16 cellular contexts compared by ENCODE assay signal in the genomic region with DNA sequence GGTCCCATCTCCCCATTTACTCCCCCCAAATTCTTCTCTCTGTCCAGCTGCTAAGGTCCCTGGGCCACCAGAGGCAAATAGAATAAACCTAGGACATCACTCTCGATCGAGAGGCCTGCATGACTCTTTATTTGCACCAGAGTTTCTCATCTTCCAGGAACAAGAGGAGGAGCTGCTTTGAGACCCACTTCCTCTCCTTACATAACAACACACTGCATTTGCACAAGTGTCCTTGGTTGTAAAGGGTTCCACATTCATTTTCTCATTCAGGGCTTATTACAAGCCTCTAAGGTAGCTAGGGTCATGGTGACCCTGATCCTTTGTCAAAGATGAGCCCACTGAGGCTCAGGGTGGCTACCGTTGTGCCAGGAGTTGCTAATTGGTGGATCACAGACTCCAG. TPM values are rescaled to one million over a fixed set of nuclear protein-coding genes. Genes with fewer than 3 reads are reported as not detected.
DNase-seq lines count a peak whose midpoint lies in the region; ATAC-seq and TF ChIP-seq lines count a peak whose summit lies in the region.
"Had no signal": no experiment of that assay in that cellular context is flagged by ENCODE, and none has a peak within 500 bp of the region (broad histone marks: within the 10 kb centered on the region; RNA-seq: fewer than 3 reads in every experiment).

No MANE protein-coding gene starts in this region.

- TF ChIP-seq CTCF in WTC11 (IDR thresholded peaks at IDR 0.05) (no peak), lower lobe of right lung (IDR thresholded peaks at IDR 0.05) (no peak), BE2C (IDR thresholded peaks at IDR 0.05; ENCODE audit: low read depth, low read length) (no peak)

- H3K4me3 ChIP-seq in lower lobe of right lung, result no peak overlapping the region
- no peak overlapping the region for H3K4me3 ChIP-seq in BE2C (ENCODE audit: low read depth, low read length)
- H3K4me3 ChIP-seq: SJCRH30 had no signal

- ATAC-seq in WTC11 (no peak), lower lobe of right lung (peak; percentile 39 to 56), HG02885 (IDR thresholded peaks at IDR 0.05; ENCODE audit: poor library complexity, unreplicated experiment) (no peak)
- ATAC-seq: right cardiac atrium had no signal

- no peaks in the 10 kb centered on the region for H3K9me3 Mint-ChIP-seq in WTC11

- no peak overlapping the region for H3K4me3 Mint-ChIP-seq in WTC11

- CTCF ChIA-PET in WTC11 (lab: Charles Lee), result interaction anchor here (1.1 kb wide), 1 partner anchor 97 kb away, joined by 6 read pairs; a partner anchor contains a TSS

- H3K27ac ChIP-seq in lower lobe of right lung, result no peak overlapping the region
- H3K27ac ChIP-seq: 22Rv1, SJCRH30 had no signal

- peaks cover 31% of the 10 kb centered on the region for H3K4me1 Mint-ChIP-seq in WTC11

- no peaks in the 10 kb centered on the region for H3K36me3 Mint-ChIP-seq in WTC11

- H3K9me3 ChIP-seq in lower lobe of right lung, result no peaks in the 10 kb centered on the region
- no peaks in the 10 kb centered on the region for H3K9me3 ChIP-seq in BE2C

- H3K27ac Mint-ChIP-seq in WTC11, result peak overlapping the region; percentile 46

- H3K27me3 ChIP-seq in lower lobe of right lung (ENCODE audit: low read depth) (no peaks in the 10 kb centered on the region), BE2C (no peaks in the 10 kb centered on the region)
- H3K27me3 ChIP-seq: SJCRH30 had no signal

- POLR2A ChIA-PET in WTC11 (lab: Charles Lee), result no interaction called here

- no peaks in the 10 kb centered on the region for H3K36me3 ChIP-seq in lower lobe of right lung
- H3K36me3 ChIP-seq in BE2C, result no peaks in the 10 kb centered on the region
- H3K36me3 ChIP-seq: SJCRH30 had no signal

- H3K4me1 ChIP-seq in lower lobe of right lung (no peaks in the 10 kb centered on the region), BE2C (no peaks in the 10 kb centered on the region)
- H3K4me1 ChIP-seq: SJCRH30 had no signal

- DNase-seq in NOMO-1 (lab: John Stamatoyannopoulos, UW; ENCODE audit: unreplicated experiment in 2 of 2), result peak; percentile 62 to 71
- DNase-seq in NOMO-1 treated with dmso at 0.1 percent for 144 hours (lab: John Stamatoyannopoulos, UW; ENCODE audit: unreplicated experiment), result no peak
- peak; percentile 5 for DNase-seq in GF-D8 (lab: John Stamatoyannopoulos, UW)
- DNase-seq in WTC11 (ENCODE audit: low spot score), result no peak
- DNase-seq in lower lobe of right lung, result no peak
- no peak for DNase-seq in cerebellar cortex (ENCODE audit: low spot score)
- DNase-seq in BE2C, result no peak
- DNase-seq: COR-L47; GDM1; NCI-H2107; right cardiac atrium; SJCRH30; stimulated activated CD4-positive, alpha-beta T cell treated with anti-CD3 and anti-CD28 coated beads, Interleukin-2, amount 100 ng/mL, for 24 hours; stimulated activated CD8-positive, alpha-beta memory T cell treated with anti-CD3 and anti-CD28 coated beads, Interleukin-4, amount 100 ng/mL, for 48 hours had no signal

- no peaks in the 10 kb centered on the region for H3K27me3 Mint-ChIP-seq in WTC11 (ENCODE audit: low read depth)

- intact Hi-C loops in lower lobe of right lung (cut with DNase I), result no loop called here

TF ChIP-seq in WTC11, 78 proteins besides CTCF, POLR2A, EP300 and RAD21:
- TF ChIP-seq NR2C2 (CRISPR knock-in tag; IDR thresholded peaks at IDR 0.05), result no peak
- TF ChIP-seq ZNF263 (CRISPR knock-in tag; IDR thresholded peaks at IDR 0.05; ENCODE audit: low read depth), result no peak
- no peak for TF ChIP-seq TEAD4 (CRISPR knock-in tag; IDR thresholded peaks at IDR 0.05)
- TF ChIP-seq, protein P1, sequence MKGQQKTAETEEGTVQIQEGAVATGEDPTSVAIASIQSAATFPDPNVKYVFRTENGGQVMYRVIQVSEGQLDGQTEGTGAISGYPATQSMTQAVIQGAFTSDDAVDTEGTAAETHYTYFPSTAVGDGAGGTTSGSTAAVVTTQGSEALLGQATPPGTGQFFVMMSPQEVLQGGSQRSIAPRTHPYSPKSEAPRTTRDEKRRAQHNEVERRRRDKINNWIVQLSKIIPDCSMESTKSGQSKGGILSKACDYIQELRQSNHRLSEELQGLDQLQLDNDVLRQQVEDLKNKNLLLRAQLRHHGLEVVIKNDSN (CRISPR knock-in tag; IDR thresholded peaks at IDR 0.05), result no peak
- TF ChIP-seq GTF2I (CRISPR knock-in tag; conservative IDR thresholded peaks at IDR 0.05), result no peak
- TF ChIP-seq CREM (CRISPR knock-in tag; IDR thresholded peaks at IDR 0.05), result no peak
- TF ChIP-seq, protein P2, sequence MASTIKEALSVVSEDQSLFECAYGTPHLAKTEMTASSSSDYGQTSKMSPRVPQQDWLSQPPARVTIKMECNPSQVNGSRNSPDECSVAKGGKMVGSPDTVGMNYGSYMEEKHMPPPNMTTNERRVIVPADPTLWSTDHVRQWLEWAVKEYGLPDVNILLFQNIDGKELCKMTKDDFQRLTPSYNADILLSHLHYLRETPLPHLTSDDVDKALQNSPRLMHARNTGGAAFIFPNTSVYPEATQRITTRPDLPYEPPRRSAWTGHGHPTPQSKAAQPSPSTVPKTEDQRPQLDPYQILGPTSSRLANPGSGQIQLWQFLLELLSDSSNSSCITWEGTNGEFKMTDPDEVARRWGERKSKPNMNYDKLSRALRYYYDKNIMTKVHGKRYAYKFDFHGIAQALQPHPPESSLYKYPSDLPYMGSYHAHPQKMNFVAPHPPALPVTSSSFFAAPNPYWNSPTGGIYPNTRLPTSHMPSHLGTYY (CRISPR knock-in tag; IDR thresholded peaks at IDR 0.05), result no peak
- no peak for TF ChIP-seq TCF7 (CRISPR knock-in tag; IDR thresholded peaks at IDR 0.05; ENCODE audit: low read depth)
- TF ChIP-seq, protein P3, sequence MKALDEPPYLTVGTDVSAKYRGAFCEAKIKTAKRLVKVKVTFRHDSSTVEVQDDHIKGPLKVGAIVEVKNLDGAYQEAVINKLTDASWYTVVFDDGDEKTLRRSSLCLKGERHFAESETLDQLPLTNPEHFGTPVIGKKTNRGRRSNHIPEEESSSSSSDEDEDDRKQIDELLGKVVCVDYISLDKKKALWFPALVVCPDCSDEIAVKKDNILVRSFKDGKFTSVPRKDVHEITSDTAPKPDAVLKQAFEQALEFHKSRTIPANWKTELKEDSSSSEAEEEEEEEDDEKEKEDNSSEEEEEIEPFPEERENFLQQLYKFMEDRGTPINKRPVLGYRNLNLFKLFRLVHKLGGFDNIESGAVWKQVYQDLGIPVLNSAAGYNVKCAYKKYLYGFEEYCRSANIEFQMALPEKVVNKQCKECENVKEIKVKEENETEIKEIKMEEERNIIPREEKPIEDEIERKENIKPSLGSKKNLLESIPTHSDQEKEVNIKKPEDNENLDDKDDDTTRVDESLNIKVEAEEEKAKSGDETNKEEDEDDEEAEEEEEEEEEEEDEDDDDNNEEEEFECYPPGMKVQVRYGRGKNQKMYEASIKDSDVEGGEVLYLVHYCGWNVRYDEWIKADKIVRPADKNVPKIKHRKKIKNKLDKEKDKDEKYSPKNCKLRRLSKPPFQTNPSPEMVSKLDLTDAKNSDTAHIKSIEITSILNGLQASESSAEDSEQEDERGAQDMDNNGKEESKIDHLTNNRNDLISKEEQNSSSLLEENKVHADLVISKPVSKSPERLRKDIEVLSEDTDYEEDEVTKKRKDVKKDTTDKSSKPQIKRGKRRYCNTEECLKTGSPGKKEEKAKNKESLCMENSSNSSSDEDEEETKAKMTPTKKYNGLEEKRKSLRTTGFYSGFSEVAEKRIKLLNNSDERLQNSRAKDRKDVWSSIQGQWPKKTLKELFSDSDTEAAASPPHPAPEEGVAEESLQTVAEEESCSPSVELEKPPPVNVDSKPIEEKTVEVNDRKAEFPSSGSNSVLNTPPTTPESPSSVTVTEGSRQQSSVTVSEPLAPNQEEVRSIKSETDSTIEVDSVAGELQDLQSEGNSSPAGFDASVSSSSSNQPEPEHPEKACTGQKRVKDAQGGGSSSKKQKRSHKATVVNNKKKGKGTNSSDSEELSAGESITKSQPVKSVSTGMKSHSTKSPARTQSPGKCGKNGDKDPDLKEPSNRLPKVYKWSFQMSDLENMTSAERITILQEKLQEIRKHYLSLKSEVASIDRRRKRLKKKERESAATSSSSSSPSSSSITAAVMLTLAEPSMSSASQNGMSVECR (CRISPR knock-in tag; IDR thresholded peaks at IDR 0.05; ENCODE audit: borderline replicate concordance), result no peak
- TF ChIP-seq, protein P4, sequence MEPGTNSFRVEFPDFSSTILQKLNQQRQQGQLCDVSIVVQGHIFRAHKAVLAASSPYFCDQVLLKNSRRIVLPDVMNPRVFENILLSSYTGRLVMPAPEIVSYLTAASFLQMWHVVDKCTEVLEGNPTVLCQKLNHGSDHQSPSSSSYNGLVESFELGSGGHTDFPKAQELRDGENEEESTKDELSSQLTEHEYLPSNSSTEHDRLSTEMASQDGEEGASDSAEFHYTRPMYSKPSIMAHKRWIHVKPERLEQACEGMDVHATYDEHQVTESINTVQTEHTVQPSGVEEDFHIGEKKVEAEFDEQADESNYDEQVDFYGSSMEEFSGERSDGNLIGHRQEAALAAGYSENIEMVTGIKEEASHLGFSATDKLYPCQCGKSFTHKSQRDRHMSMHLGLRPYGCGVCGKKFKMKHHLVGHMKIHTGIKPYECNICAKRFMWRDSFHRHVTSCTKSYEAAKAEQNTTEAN (CRISPR knock-in tag; IDR thresholded peaks at IDR 0.05), result no peak
- TF ChIP-seq ATF1 (CRISPR knock-in tag; IDR thresholded peaks at IDR 0.05), result no peak
- TF ChIP-seq, protein P5, sequence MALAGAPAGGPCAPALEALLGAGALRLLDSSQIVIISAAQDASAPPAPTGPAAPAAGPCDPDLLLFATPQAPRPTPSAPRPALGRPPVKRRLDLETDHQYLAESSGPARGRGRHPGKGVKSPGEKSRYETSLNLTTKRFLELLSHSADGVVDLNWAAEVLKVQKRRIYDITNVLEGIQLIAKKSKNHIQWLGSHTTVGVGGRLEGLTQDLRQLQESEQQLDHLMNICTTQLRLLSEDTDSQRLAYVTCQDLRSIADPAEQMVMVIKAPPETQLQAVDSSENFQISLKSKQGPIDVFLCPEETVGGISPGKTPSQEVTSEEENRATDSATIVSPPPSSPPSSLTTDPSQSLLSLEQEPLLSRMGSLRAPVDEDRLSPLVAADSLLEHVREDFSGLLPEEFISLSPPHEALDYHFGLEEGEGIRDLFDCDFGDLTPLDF (CRISPR knock-in tag; IDR thresholded peaks at IDR 0.05), result no peak

RNA-seq across cellular contexts. Expression of a gene that starts 38.1 kb away (rescaled TPM):
- 28.9 to 32.8 TPM (median 32.4 TPM) in 3 replicates for total RNA-seq in WTC11 (2021)
- 48.6 TPM for total RNA-seq in lower lobe of right lung
- polyA plus RNA-seq in BE2C (2012; ENCODE audit: insufficient read depth, insufficient read length, low read depth), result 21.2 TPM

Comparison
In these comparisons a context has a peak if more than half of its experiments do, and no peak if none do; other contexts are left out.
1. DNase-seq: peak in NOMO-1 (2 of 2) and GF-D8 (single experiment); none in NOMO-1 treated with dmso at 0.1 percent for 144 hours (single experiment), WTC11 (single experiment), lower lobe of right lung (single experiment), cerebellar cortex (single experiment) and BE2C (single experiment).
2. ATAC-seq: peak in lower lobe of right lung (2 of 2); none in WTC11 (single experiment) and HG02885 (single experiment).